ENCODE assay signal across 8 cellular contexts in genomic region chr15:38563723-38564519, GRCh38. TPM values are rescaled to one million over a fixed set of nuclear protein-coding genes. Genes with fewer than 3 reads are reported as not detected.
DNase-seq lines count a peak whose midpoint lies in the region; ATAC-seq, FAIRE-seq and TF ChIP-seq lines count a peak whose summit lies in the region.

No MANE protein-coding gene starts in this region.

- no peak for TF ChIP-seq POLR2A in breast epithelium (IDR thresholded peaks at IDR 0.05)

- H3K36me3 ChIP-seq in GM06990 (ENCODE audit: control insufficient read depth, insufficient read depth, low read length) (no peaks in the 10 kb centered on the region), KOPT-K1 (ENCODE audit: insufficient read depth, low read length) (peaks cover 28% of the 10 kb centered on the region), breast epithelium (no peaks in the 10 kb centered on the region), keratinocyte (ENCODE audit: control insufficient read depth in 2 of 2, extremely low read depth in 1 of 2, insufficient read depth in 2 of 2, low read length in 2 of 2) (no peaks in the 10 kb centered on the region)

- peak overlapping the region; percentile 66 for H3K4me2 ChIP-seq in keratinocyte (ENCODE audit: control insufficient read depth, extremely low read depth, insufficient read depth, low read depth, low read length)

- H3K79me2 ChIP-seq in keratinocyte (ENCODE audit: control insufficient read depth, insufficient read depth, low read length): no peaks in the 10 kb centered on the region

- peak overlapping the region; percentile 30 for H2AFZ ChIP-seq in keratinocyte (ENCODE audit: control insufficient read depth, low read length)

- TF ChIP-seq CTCF in GM06990 (IDR thresholded peaks at IDR 0.05; ENCODE audit: insufficient read depth, low read length, poor library complexity, severe bottlenecking): peak; percentile 89
- peak; percentile 94 for TF ChIP-seq CTCF in VCaP (conservative IDR thresholded peaks at IDR 0.05)
- TF ChIP-seq CTCF in breast epithelium (IDR thresholded peaks at IDR 0.05): peak; percentile 47 to 77 (median 64)
- TF ChIP-seq CTCF in keratinocyte (optimal IDR thresholded peaks at IDR 0.05 in 1 of 3, IDR thresholded peaks at IDR 0.05 in 1 of 3, conservative IDR thresholded peaks at IDR 0.05 in 1 of 3; ENCODE audit: extremely low read depth in 1 of 3, insufficient read depth in 2 of 3, low read length in 3 of 3): peak; percentile 66 to 93 (median 76)

- H3K27me3 ChIP-seq in GM06990 (replicated peaks; ENCODE audit: control insufficient read depth, insufficient read depth, low read length) (no peaks in the 10 kb centered on the region), breast epithelium (no peaks in the 10 kb centered on the region), keratinocyte (ENCODE audit: control insufficient read depth, extremely low read depth, insufficient read depth, low read length) (peaks cover 38% of the 10 kb centered on the region)

- H3K4me1 ChIP-seq in breast epithelium: no peaks in the 10 kb centered on the region
- no peaks in the 10 kb centered on the region for H3K4me1 ChIP-seq in keratinocyte (ENCODE audit: control insufficient read depth, extremely low read depth, insufficient read depth, low read length)

- DNase-seq in GM06990 (ENCODE audit: extremely low read depth, insufficient read length) (peak; percentile 89), breast epithelium (ENCODE audit: low spot score in 2 of 2) (peak; percentile 42 to 64), keratinocyte (ENCODE audit: low read depth, low spot score) (no peak), DMS79 (lab: John Stamatoyannopoulos, UW) (no peak)
- DNase-seq in stimulated activated CD4-positive, alpha-beta T cell treated with anti-CD3 and anti-CD28 coated beads, Interleukin-15, amount 100 ng/mL, for 48 hours (ENCODE audit: low read depth in 2 of 2): peak; percentile 77 to 87

- H3K9me3 ChIP-seq in KOPT-K1 (ENCODE audit: insufficient read depth, low read length, poor library complexity, severe bottlenecking): no peaks in the 10 kb centered on the region
- no peaks in the 10 kb centered on the region for H3K9me3 ChIP-seq in breast epithelium
- no peaks in the 10 kb centered on the region for H3K9me3 ChIP-seq in keratinocyte (ENCODE audit: control insufficient read depth, low read depth, low read length)

- dilution Hi-C loops in keratinocyte (cut with MboI; ENCODE audit: extremely low pct_ligation_motif_present, low sequenced_read_pairs): no loop called here

- no peak overlapping the region for H3K9ac ChIP-seq in keratinocyte (ENCODE audit: control insufficient read depth, extremely low read depth, insufficient read depth, low read length)

- H3K27ac ChIP-seq in KOPT-K1 (ENCODE audit: low read depth, low read length, poor library complexity, severe bottlenecking): peak overlapping the region; percentile 95
- H3K27ac ChIP-seq in VCaP: no peak overlapping the region
- H3K27ac ChIP-seq in breast epithelium: peak overlapping the region in 1 of 2 donors; percentile 29
- no peak overlapping the region for H3K27ac ChIP-seq in keratinocyte (ENCODE audit: control insufficient read depth, insufficient read depth, low read length)

- FAIRE-seq in keratinocyte (lab: Jason Lieb, UNC): no peak

- H4K20me1 ChIP-seq in keratinocyte (ENCODE audit: control insufficient read depth, extremely low read depth, insufficient read depth, low read length): peaks cover 2% of the 10 kb centered on the region

- intact Hi-C loops in breast epithelium (cut with DNase I; ENCODE audit: low total_unique reads): no loop called here

- no peaks in the 10 kb centered on the region for H3K9me1 ChIP-seq in keratinocyte (ENCODE audit: control insufficient read depth, extremely low read depth, insufficient read depth, low read length)

- ATAC-seq in GM21786 (IDR thresholded peaks at IDR 0.05; ENCODE audit: unreplicated experiment): peak; percentile 57

- peak overlapping the region; percentile 74 for H3K4me3 ChIP-seq in GM06990 (replicated peaks; ENCODE audit: low read depth, low read length)
- peak overlapping the region; percentile 51 to 69 (median 66) for H3K4me3 ChIP-seq in breast epithelium
- peak overlapping the region; percentile 43 to 68 (median 47) for H3K4me3 ChIP-seq in keratinocyte (ENCODE audit: control insufficient read depth in 2 of 3, extremely low read depth in 1 of 3, insufficient read depth in 2 of 3, low read depth in 1 of 3, low read length in 3 of 3)

RNA-seq across cellular contexts. Expression of gene RASGRP1, which starts 0.7 kb away (rescaled TPM):
- 1 to 10 TPM in 2 of 3 donors, under 1 TPM in 1; 0.96 to 4.8 (median 1.3) TPM for total RNA-seq in breast epithelium
- 0.05 to 1.1 TPM (median 0.28 TPM) in 3 replicates for polyA plus RNA-seq in keratinocyte
- 1.4 TPM for polyA plus RNA-seq in keratinocyte (2011; ENCODE audit: low read depth)
- polyA plus RNA-seq in keratinocyte (2011; cell fraction: cytosol; rRNA removed): 0.12 and 0.36 TPM in 2 replicates
- 0.28 and 0.29 TPM in 2 replicates for polyA plus RNA-seq in keratinocyte (2011; cell fraction: nucleus; rRNA removed)
- 0.08 and 1.0 TPM in 2 replicates for polyA plus RNA-seq in keratinocyte (2012; ENCODE audit: low replicate concordance)
- polyA minus RNA-seq in keratinocyte: 0.67 to 3.1 TPM in 2 of 3 replicates, not detected in the other
- not detected for polyA minus RNA-seq in keratinocyte (2011; cell fraction: cytosol; rRNA and poly(A)+ RNA removed)
- polyA minus RNA-seq in keratinocyte (2011; cell fraction: nucleus; rRNA and poly(A)+ RNA removed): 0.32 and 0.62 TPM in 2 replicates

Comparison
In these comparisons a context has a peak if more than half of its experiments do, and no peak if none do; other contexts are left out.
1. DNase-seq: peak in GM06990 (single experiment), breast epithelium (2 of 2) and stimulated activated CD4-positive, alpha-beta T cell treated with anti-CD3 and anti-CD28 coated beads, Interleukin-15, amount 100 ng/mL, for 48 hours (2 of 2); none in keratinocyte (single experiment) and DMS79 (single experiment).
2. Peak in every context shown above with its lines, with median percentiles within 50 percentile points of each other: H3K4me3 ChIP-seq and CTCF ChIP-seq.